In genomic region chr9:4983541-4984165, GRCh38 we compare ENCODE assay signal across 8 cellular contexts. TPM values are rescaled to one million over a fixed set of nuclear protein-coding genes. Genes with fewer than 3 reads are reported as not detected.
DNase-seq lines count a peak whose midpoint lies in the region; ATAC-seq and TF ChIP-seq lines count a peak whose summit lies in the region.

No MANE protein-coding gene starts in this region.

- ATAC-seq in heart right ventricle (no peak), left cardiac atrium (no peak), left lung (no peak), upper lobe of left lung (ENCODE audit: low FRiP score in 2 of 2) (no peak)

- H3K4me3 ChIP-seq in heart right ventricle (peak overlapping the region in 9 of 10 donors; percentile 70 to 95 (median 84)), left lung (peak overlapping the region; percentile 81 to 94), upper lobe of left lung (peak overlapping the region in 3 of 4 donors; percentile 74 to 91 (median 86))

- TF ChIP-seq CTCF in heart right ventricle (IDR thresholded peaks at IDR 0.05), result no peak
- no peak for TF ChIP-seq CTCF in left lung (IDR thresholded peaks at IDR 0.05)
- no peak for TF ChIP-seq CTCF in upper lobe of left lung (IDR thresholded peaks at IDR 0.05)

- DNase-seq in heart right ventricle, result no peak
- DNase-seq in left cardiac atrium, result no peak
- DNase-seq in activated T-helper 2 cell treated with anti-CD3 and anti-CD28 coated beads, Interferon-gamma antibody, Interleukin-2, Interleukin-4, amounts not matched to agents 10 μg/mL and 5 μg/mL and 100 μg/mL, durations not matched to agents 14 hours and 24 hours and 36 hours (ENCODE audit: low spot score), result no peak
- DNase-seq in left lung, result no peak
- DNase-seq in upper lobe of left lung, result no peak
- DNase-seq in SHP77 (lab: John Stamatoyannopoulos, UW), result no peak
- no peak for DNase-seq in NCI-H1436 treated with DMSO at 0.1 percent for 48 hours (lab: John Stamatoyannopoulos, UW)
- no peak for DNase-seq in NCI-H748 treated with DMSO at 0.1 percent for 48 hours (lab: John Stamatoyannopoulos, UW)

- H3K4me1 ChIP-seq in heart right ventricle (peaks cover 0 to 63% (median 32%) of the 10 kb centered on the region in 9 donors), left lung (peaks cover 20 to 41% of the 10 kb centered on the region in 2 donors), upper lobe of left lung (peaks cover 31 to 38% (median 34%) of the 10 kb centered on the region in 4 donors)

- intact Hi-C loops in heart right ventricle (cut with DNase I), result loop anchor here in 8 of 10 donors (2.0 to 10.0 kb wide), 11 partner anchors 49 to 611 kb away; partner anchors contain the start of genes RCL1 (in 7 of the 8), PLGRKT (in 1 of the 8), PLPP6 (in 1 of the 8) and SPATA6L (in 1 of the 8)
- intact Hi-C loops in left cardiac atrium (cut with DNase I), result loop anchor here in 1 of 2 donors (10.0 kb wide), 1 partner anchor 189 kb away; the partner anchor contains the start of gene RCL1
- intact Hi-C loops in activated T-helper 2 cell treated with anti-CD3 and anti-CD28 coated beads, Interferon-gamma antibody, Interleukin-2, Interleukin-4, amounts not matched to agents 10 μg/mL and 5 μg/mL and 100 μg/mL, durations not matched to agents 14 hours and 24 hours and 36 hours (cut with micrococcal nuclease), result loop anchor here (2.0 to 10.0 kb wide), 7 partner anchors 13 to 1021 kb away; partner anchors contain the start of genes CD274 and RIC1
- intact Hi-C loops in left lung (cut with DNase I), result no loop called here

- no peak overlapping the region for H3K4me3 Mint-ChIP-seq in activated T-helper 2 cell treated with anti-CD3 and anti-CD28 coated beads, Interferon-gamma antibody, Interleukin-2, Interleukin-4, amounts not matched to agents 10 μg/mL and 5 μg/mL and 100 μg/mL, durations not matched to agents 14 hours and 24 hours and 36 hours (ENCODE audit: low read depth)

- peaks cover 0 to 10% (median 0%) of the 10 kb centered on the region in 9 donors for H3K36me3 ChIP-seq in heart right ventricle
- no peaks in the 10 kb centered on the region for H3K36me3 ChIP-seq in left lung
- H3K36me3 ChIP-seq in upper lobe of left lung, result no peaks in the 10 kb centered on the region

- H3K36me3 Mint-ChIP-seq in activated T-helper 2 cell treated with anti-CD3 and anti-CD28 coated beads, Interferon-gamma antibody, Interleukin-2, Interleukin-4, amounts not matched to agents 10 μg/mL and 5 μg/mL and 100 μg/mL, durations not matched to agents 14 hours and 24 hours and 36 hours (ENCODE audit: low read depth), result peaks cover 16% of the 10 kb centered on the region

- WGBS in heart right ventricle, 2 donors, result 54 to 55% methylated on average over 5 of the region's 5 CpGs
- WGBS in upper lobe of left lung, 2 donors, result 24 to 27% methylated on average over 5 of the region's 5 CpGs

- TF ChIP-seq POLR2A in upper lobe of left lung (IDR thresholded peaks at IDR 0.05), result no peak

- H3K9me3 ChIP-seq in heart right ventricle (no peaks in the 10 kb centered on the region), left lung (no peaks in the 10 kb centered on the region), upper lobe of left lung (no peaks in the 10 kb centered on the region)

- H3K27ac ChIP-seq in heart right ventricle (peak overlapping the region; percentile 92 to 99 (median 98)), left lung (peak overlapping the region; percentile 98 to 100), upper lobe of left lung (peak overlapping the region; percentile 96 to 99 (median 98))

- peak overlapping the region; percentile 96 for H3K27ac Mint-ChIP-seq in activated T-helper 2 cell treated with anti-CD3 and anti-CD28 coated beads, Interferon-gamma antibody, Interleukin-2, Interleukin-4, amounts not matched to agents 10 μg/mL and 5 μg/mL and 100 μg/mL, durations not matched to agents 14 hours and 24 hours and 36 hours

- H3K9me3 Mint-ChIP-seq in activated T-helper 2 cell treated with anti-CD3 and anti-CD28 coated beads, Interferon-gamma antibody, Interleukin-2, Interleukin-4, amounts not matched to agents 10 μg/mL and 5 μg/mL and 100 μg/mL, durations not matched to agents 14 hours and 24 hours and 36 hours, result no peaks in the 10 kb centered on the region

- peaks cover 55% of the 10 kb centered on the region for H3K4me1 Mint-ChIP-seq in activated T-helper 2 cell treated with anti-CD3 and anti-CD28 coated beads, Interferon-gamma antibody, Interleukin-2, Interleukin-4, amounts not matched to agents 10 μg/mL and 5 μg/mL and 100 μg/mL, durations not matched to agents 14 hours and 24 hours and 36 hours (ENCODE audit: low read depth)

- H3K27me3 ChIP-seq in heart right ventricle (no peaks in the 10 kb centered on the region), left lung (no peaks in the 10 kb centered on the region), upper lobe of left lung (no peaks in the 10 kb centered on the region)

- H3K27me3 Mint-ChIP-seq in activated T-helper 2 cell treated with anti-CD3 and anti-CD28 coated beads, Interferon-gamma antibody, Interleukin-2, Interleukin-4, amounts not matched to agents 10 μg/mL and 5 μg/mL and 100 μg/mL, durations not matched to agents 14 hours and 24 hours and 36 hours (ENCODE audit: low read depth), result no peaks in the 10 kb centered on the region

- no peak for TF ChIP-seq EP300 in upper lobe of left lung (IDR thresholded peaks at IDR 0.05)

RNA-seq across cellular contexts. Expression of gene JAK2, which starts 1.4 kb away (rescaled TPM):
- total RNA-seq in heart right ventricle (10 to 100 TPM in 9 of 10 donors, 1 to 10 TPM in 1; 7.0 to 95.6 (median 44.8) TPM), left cardiac atrium (10 to 100 TPM; 11.4 to 11.8 TPM), left lung (10 to 100 TPM; 15.0 to 27.3 TPM), upper lobe of left lung (10 to 100 TPM; 19.6 to 52.9 (median 26.0) TPM)
- 1 to 10 TPM; 2.3 to 6.7 TPM for polyA plus RNA-seq in heart right ventricle
- total RNA-seq in activated T-helper 2 cell treated with anti-CD3 and anti-CD28 coated beads, Interferon-gamma antibody, Interleukin-2, Interleukin-4, amounts not matched to agents 10 μg/mL and 5 μg/mL and 100 μg/mL, durations not matched to agents 14 hours and 24 hours and 36 hours, result 29.4 and 32.3 TPM in 2 replicates

Comparison
In these comparisons a context has a peak if more than half of its experiments do, and no peak if none do; other contexts are left out.
1. intact Hi-C loops: an anchor here in heart right ventricle (2.0 to 10.0 kb wide) and activated T-helper 2 cell treated with anti-CD3 and anti-CD28 coated beads, Interferon-gamma antibody, Interleukin-2, Interleukin-4, amounts not matched to agents 10 μg/mL and 5 μg/mL and 100 μg/mL, durations not matched to agents 14 hours and 24 hours and 36 hours (2.0 to 10.0 kb wide); none called in left lung.